In genomic region chr3:30542897-30543296, GRCh38 we compare ENCODE assay signal across 1 cellular context.
TF ChIP-seq lines count a peak whose summit lies in the region.

No MANE protein-coding gene starts in this region.

TF ChIP-seq in IMR-90, 13 proteins besides CTCF, POLR2A, EP300 and RAD21 (continued from another document):
- TF ChIP-seq CHD1 (IDR thresholded peaks at IDR 0.05; ENCODE audit: low read depth, low read length): no peak
